ENCODE assay signal across 1 cellular context in genomic region chr3:158801696-158802398, GRCh38.
TF ChIP-seq lines count a peak whose summit lies in the region.

Gene MFSD1, plus strand, starts transcription at chr3:158802054. Its CDS starts 99 bp downstream, at chr3:158802153.

TF ChIP-seq in HepG2, 621 proteins besides CTCF, POLR2A, EP300 and RAD21 (continued from another document and continues in another):
- no peak for TF ChIP-seq ZNF646 (CRISPR knock-in tag; IDR thresholded peaks at IDR 0.05)
- no peak for TF ChIP-seq AFF4 (CRISPR knock-in tag; IDR thresholded peaks at IDR 0.05)
- TF ChIP-seq SMAD1 (CRISPR knock-in tag; IDR thresholded peaks at IDR 0.05; ENCODE audit: borderline replicate concordance, low read depth) = no peak; the same call in 1 of the 2 replicates
- TF ChIP-seq ATRX (CRISPR knock-in tag; IDR thresholded peaks at IDR 0.05; ENCODE audit: borderline replicate concordance) = no peak
- peak; percentile 57; the same call in 1 of the 2 replicates for TF ChIP-seq SATB2 (CRISPR knock-in tag; IDR thresholded peaks at IDR 0.05)
- 0 out of 2 replicates have a peak, but pooled peaks have one; percentile 66 for TF ChIP-seq SNAI1 (CRISPR knock-in tag; IDR thresholded peaks at IDR 0.05; ENCODE audit: borderline replicate concordance)
- TF ChIP-seq ZNF343 (CRISPR knock-in tag; IDR thresholded peaks at IDR 0.05) = 0 out of 2 replicates have a peak, but pooled peaks have one; percentile 41
- TF ChIP-seq SMAD3 (CRISPR knock-in tag; IDR thresholded peaks at IDR 0.05) = peak; percentile 63; the same call in 1 of the 2 replicates
- TF ChIP-seq ZNF124 (CRISPR knock-in tag; IDR thresholded peaks at IDR 0.05) = peak; percentile 85; the same call in 1 of the 2 replicates
- 0 out of 2 replicates have a peak, but pooled peaks have one; percentile 36 for TF ChIP-seq ZNF740 (CRISPR knock-in tag; IDR thresholded peaks at IDR 0.05)
- no peak for TF ChIP-seq MTA3 (CRISPR knock-in tag; IDR thresholded peaks at IDR 0.05)
- peak; percentile 86; the same call in 1 of the 2 replicates for TF ChIP-seq FUBP1 (CRISPR knock-in tag; IDR thresholded peaks at IDR 0.05; ENCODE audit: borderline replicate concordance)
- no peak for TF ChIP-seq SP1 (IDR thresholded peaks at IDR 0.05)
- peak; percentile 88 for TF ChIP-seq SP1 (CRISPR knock-in tag; IDR thresholded peaks at IDR 0.05)
- TF ChIP-seq THAP11 (CRISPR knock-in tag; IDR thresholded peaks at IDR 0.05) = peak; percentile 87
- no peak for TF ChIP-seq NFIC (IDR thresholded peaks at IDR 0.05; ENCODE audit: low read length)
- no peak for TF ChIP-seq ZBTB7B (CRISPR knock-in tag; IDR thresholded peaks at IDR 0.05)
- TF ChIP-seq ISX (CRISPR knock-in tag; conservative IDR thresholded peaks at IDR 0.05) = no peak
- peak; percentile 62; the same call in 1 of the 2 replicates for TF ChIP-seq TFAP4 (IDR thresholded peaks at IDR 0.05; ENCODE audit: borderline replicate concordance, low read depth)
- no peak; the same call in 1 of the 2 replicates for TF ChIP-seq ZSCAN9 (CRISPR knock-in tag; IDR thresholded peaks at IDR 0.05; ENCODE audit: borderline replicate concordance)
- peak; percentile 72; the same call in 1 of the 2 replicates for TF ChIP-seq HOMEZ (CRISPR knock-in tag; IDR thresholded peaks at IDR 0.05; ENCODE audit: low read depth)
- TF ChIP-seq REST (IDR thresholded peaks at IDR 0.05; ENCODE audit: borderline replicate concordance in 1 of 2, low read depth in 1 of 2, low read length in 2 of 2) = no peak
- no peak for TF ChIP-seq JUN (CRISPR knock-in tag; IDR thresholded peaks at IDR 0.05)
- TF ChIP-seq BRF2 (CRISPR knock-in tag; IDR thresholded peaks at IDR 0.05) = peak; percentile 73; the same call in 1 of the 2 replicates
- TF ChIP-seq ATM (IDR thresholded peaks at IDR 0.05; ENCODE audit: borderline replicate concordance) = no peak
- no peak for TF ChIP-seq CCAR2 (optimal IDR thresholded peaks at IDR 0.05; ENCODE audit: low read depth, low read length)
- no peak; the same call in 1 of the 2 replicates for TF ChIP-seq ZNF501 (CRISPR knock-in tag; IDR thresholded peaks at IDR 0.05)
- TF ChIP-seq ZBTB37 (CRISPR knock-in tag; IDR thresholded peaks at IDR 0.05) = no peak
- peak; percentile 92 for TF ChIP-seq RBFOX2 (IDR thresholded peaks at IDR 0.05; ENCODE audit: low read depth, low read length)
- peak; percentile 62; the same call in 1 of the 2 replicates for TF ChIP-seq BCL6 (CRISPR knock-in tag; IDR thresholded peaks at IDR 0.05)
